20 cellular contexts compared by ENCODE assay signal in genomic region chr11:19493446-19493845, GRCh38.
A peak's percentile ranks its signal among the peaks of the same experiment; 100 is the strongest.
DNase-seq lines count a peak whose midpoint lies in the region; ATAC-seq, FAIRE-seq and TF ChIP-seq lines count a peak whose summit lies in the region.
"Had no signal": no experiment of that assay in that cellular context is flagged by ENCODE, and none has a peak within 500 bp of the region (broad histone marks: within the 10 kb centered on the region; RNA-seq: fewer than 3 reads in every experiment).

No MANE protein-coding gene starts in this region.

- no peak overlapping the region for H2BK120ac ChIP-seq in H1 (replicated peaks; ENCODE audit: low read depth, low read length)

- no peak overlapping the region for H3K56ac ChIP-seq in H1 (replicated peaks; ENCODE audit: insufficient read length, low read depth, low read length)

- no peak overlapping the region for H3K9ac ChIP-seq in Loucy (ENCODE audit: low read depth, low read length, poor library complexity, severe bottlenecking)
- no peak overlapping the region for H3K9ac ChIP-seq in H1 (replicated peaks in 1 of 4; ENCODE audit: extremely low read depth in 1 of 4, low read depth in 3 of 4, low read length in 3 of 4)

- H4K5ac ChIP-seq in H1 (ENCODE audit: insufficient read length, low read depth, low read length), result no peak overlapping the region

- H3K79me2 ChIP-seq in Loucy (ENCODE audit: insufficient read depth, low read length) (no peaks in the 10 kb centered on the region), H1 (ENCODE audit: control insufficient read depth in 1 of 2, insufficient read depth in 2 of 2, low read length in 2 of 2) (no peaks in the 10 kb centered on the region)

- H3K79me1 ChIP-seq in H1 (ENCODE audit: low read depth, low read length), result no peaks in the 10 kb centered on the region

- intact Hi-C loops in Calu3 (cut with micrococcal nuclease; ENCODE audit: unreplicated experiment) (no loop called here), psoas muscle (cut with DNase I) (no loop called here)

- H3K14ac ChIP-seq in H1 (ENCODE audit: insufficient read length), result no peak overlapping the region

- no peak overlapping the region for H3K4me3 ChIP-seq in Loucy (ENCODE audit: low read length, poor library complexity, severe bottlenecking)
- H3K4me3 ChIP-seq in H1 (ENCODE audit: extremely low read depth in 1 of 4, insufficient read depth in 2 of 4, low read depth in 3 of 4, low read length in 4 of 4), result no peak overlapping the region
- H3K4me3 ChIP-seq in psoas muscle, result no peak overlapping the region
- H3K4me3 ChIP-seq: cardiac muscle cell, gastroesophageal sphincter, prostate gland, testis had no signal

- H3K36me3 Mint-ChIP-seq in Calu3 (ENCODE audit: insufficient read depth, unreplicated experiment), result no peaks in the 10 kb centered on the region
- H3K36me3 Mint-ChIP-seq: activated CD8-positive, alpha-beta memory T cell treated with anti-CD3 and anti-CD28 coated beads, Interleukin-2, amount 10 ng/mL, durations not matched to agents 7 days and 5 days had no signal

- CTCF ChIA-PET in H1 (lab: Charles Lee; ENCODE audit: partially characterized antibody), result interaction anchor here (0.7 to 6.5 kb wide), 7 partner anchors 10 to 416 kb away, joined by 3 to 42 read pairs (median 4); no protein-coding TSS in a partner anchor
- CTCF ChIA-PET in Calu3 (lab: Charles Lee), result no interaction called here

- H4K20me1 ChIP-seq in Loucy (ENCODE audit: insufficient read depth, low read length, poor library complexity, severe bottlenecking) (no peaks in the 10 kb centered on the region), H1 (replicated peaks in 1 of 2; ENCODE audit: control insufficient read depth in 1 of 2, insufficient read depth in 2 of 2, low read length in 2 of 2) (no peaks in the 10 kb centered on the region)

- WGBS in H1 (ENCODE audit: extremely low coverage in 1 of 2, insufficient coverage in 1 of 2, insufficient read length in 1 of 2, insufficient replicate concordance in 2 of 2, low coverage in 1 of 2, low lambda C conversion rate in 2 of 2, missing lambda C conversion rate in 1 of 2), 2 experiments, result 80% methylated on average over 3 of the region's 3 CpGs; no CpG with 5 or more reads in 1 of the 2 experiments
- WGBS in psoas muscle, 3 donors, result 31 to 42% (median 38%) methylated on average over 3 of the region's 3 CpGs

- H3K18ac ChIP-seq in H1 (ENCODE audit: extremely low read depth, low read length), result no peak overlapping the region

- H2BK15ac ChIP-seq in H1 (ENCODE audit: low read length), result no peak overlapping the region

- POLR2A ChIA-PET in H1 (lab: Charles Lee; ENCODE audit: partially characterized antibody), result no interaction called here

- no peak overlapping the region for H3K23ac ChIP-seq in H1 (ENCODE audit: insufficient read length)

- peaks cover 76% of the 10 kb centered on the region for H3K27me3 Mint-ChIP-seq in Calu3 (ENCODE audit: unreplicated experiment)

- H3K27ac ChIP-seq in H1 (ENCODE audit: low read depth, low read length) (no peak overlapping the region), foreskin keratinocyte (no peak overlapping the region), psoas muscle (no peak overlapping the region)
- H3K27ac ChIP-seq: cardiac muscle cell, gastroesophageal sphincter, prostate gland, testis had no signal

- H3K23me2 ChIP-seq in H1 (ENCODE audit: low read depth, low read length), result no peaks in the 10 kb centered on the region

- H3K4me2 ChIP-seq in Loucy (ENCODE audit: low read depth, low read length, poor library complexity, severe bottlenecking), result peak overlapping the region; percentile 26
- H3K4me2 ChIP-seq in H1 (ENCODE audit: insufficient read depth in 1 of 2, low read depth in 2 of 2, low read length in 2 of 2), result no peak overlapping the region

- no peak overlapping the region for H2AFZ ChIP-seq in Loucy (ENCODE audit: low read length)
- no peak overlapping the region for H2AFZ ChIP-seq in H1 (ENCODE audit: low read length)

- no peak for ATAC-seq in foreskin keratinocyte
- ATAC-seq in psoas muscle, result no peak
- ATAC-seq: activated CD8-positive, alpha-beta memory T cell treated with anti-CD3 and anti-CD28 coated beads, Interleukin-2, amount 10 ng/mL, durations not matched to agents 7 days and 5 days; gastroesophageal sphincter had no signal

- H3K27me3 ChIP-seq in Loucy (ENCODE audit: insufficient read depth, low read length, poor library complexity, severe bottlenecking) (no peaks in the 10 kb centered on the region), H1 (replicated peaks in 1 of 4; ENCODE audit: control insufficient read depth in 3 of 4, extremely low read depth in 1 of 4, insufficient read depth in 3 of 4, low read length in 3 of 4) (no peaks in the 10 kb centered on the region; a peak in 1 of 7 replicates), foreskin keratinocyte (peaks cover 37% of the 10 kb centered on the region), psoas muscle (ENCODE audit: insufficient read depth in 3 of 3, low read length in 2 of 3) (no peaks in the 10 kb centered on the region)
- H3K27me3 ChIP-seq: cardiac muscle cell, gastroesophageal sphincter, testis had no signal

- no peak for TF ChIP-seq EP300 in H1 (IDR thresholded peaks at IDR 0.05; ENCODE audit: borderline replicate concordance in 1 of 2, low read depth in 2 of 2, low read length in 2 of 2)

- no peaks in the 10 kb centered on the region for H3K9me2 ChIP-seq in Loucy (replicated peaks; ENCODE audit: low read depth, low read length)

- FAIRE-seq in H1 (lab: Jason Lieb, UNC), result no peak
- FAIRE-seq: H54 had no signal

- no peak overlapping the region for H4K91ac ChIP-seq in H1 (replicated peaks; ENCODE audit: insufficient read length, low read length)

- no peak overlapping the region for H2BK5ac ChIP-seq in H1 (ENCODE audit: low read depth, low read length)

- H3K9me3 Mint-ChIP-seq in Calu3 (ENCODE audit: low read depth, unreplicated experiment), result no peaks in the 10 kb centered on the region

- TF ChIP-seq RAD21 in H1 (IDR thresholded peaks at IDR 0.05 in 1 of 2, conservative IDR thresholded peaks at IDR 0.05 in 1 of 2; ENCODE audit: low read depth in 2 of 2, low read length in 2 of 2), result peak; percentile 41 to 60

- H3K27ac Mint-ChIP-seq in Calu3 (ENCODE audit: unreplicated experiment), result no peak overlapping the region
- H3K27ac Mint-ChIP-seq: activated CD8-positive, alpha-beta memory T cell treated with anti-CD3 and anti-CD28 coated beads, Interleukin-2, amount 10 ng/mL, durations not matched to agents 7 days and 5 days; B cell had no signal

- H3K9me3 ChIP-seq in Loucy (ENCODE audit: insufficient read depth, low read depth, low read length) (peaks cover 4% of the 10 kb centered on the region; the same call in 1 of the 2 replicates), H1 (ENCODE audit: insufficient read depth in 2 of 2, low read depth in 1 of 2, low read length in 1 of 2) (no peaks in the 10 kb centered on the region), psoas muscle (no peaks in the 10 kb centered on the region)
- H3K9me3 ChIP-seq: gastroesophageal sphincter, prostate gland, testis had no signal

- H2AK5ac ChIP-seq in H1 (ENCODE audit: low read depth, low read length), result no peak overlapping the region

- no peaks in the 10 kb centered on the region for H3K4me1 Mint-ChIP-seq in Calu3 (ENCODE audit: low read depth, unreplicated experiment)
- H3K4me1 Mint-ChIP-seq: activated CD8-positive, alpha-beta memory T cell treated with anti-CD3 and anti-CD28 coated beads, Interleukin-2, amount 10 ng/mL, durations not matched to agents 7 days and 5 days; B cell had no signal

- no peak overlapping the region for H3K4ac ChIP-seq in H1 (replicated peaks; ENCODE audit: insufficient read length, low read depth, low read length)

- H3F3A ChIP-seq in Loucy (ENCODE audit: low read depth), result no peaks in the 10 kb centered on the region

- DNase-seq in DMS153 treated with DMSO at 0.1 percent for 48 hours (lab: John Stamatoyannopoulos, UW; ENCODE audit: unreplicated experiment), result peak; percentile 93
- peak; percentile 58 for DNase-seq in NCI-H345 treated with DMSO at 0.1 percent for 48 hours (lab: John Stamatoyannopoulos, UW; ENCODE audit: unreplicated experiment)
- DNase-seq in H1 (ENCODE audit: low read depth in 1 of 2, low spot score in 2 of 2), result no peak
- no peak for DNase-seq in foreskin keratinocyte
- DNase-seq in Calu3, result no peak
- no peak for DNase-seq in psoas muscle
- DNase-seq: activated CD4-positive, CD25-positive, alpha-beta regulatory T cell treated with anti-CD3 and anti-CD28 coated beads, Interleukin-2, amount 50 U/mL, for 72 hours; activated CD8-positive, alpha-beta memory T cell treated with anti-CD3 and anti-CD28 coated beads, Interleukin-2, amount 10 ng/mL, durations not matched to agents 7 days and 5 days; activated gamma-delta T cell; erythroblast; OCI-M1; SIG-M5; T-helper 9 cell; testis had no signal

- no peak for TF ChIP-seq CTCF in Loucy (conservative IDR thresholded peaks at IDR 0.05; ENCODE audit: low read length)
- TF ChIP-seq CTCF in H1 (IDR thresholded peaks at IDR 0.05; ENCODE audit: control extremely low read depth in 1 of 3, insufficient read depth in 1 of 3, low read depth in 1 of 3, low read length in 3 of 3), result peak; percentile 27 to 41 (median 27)
- TF ChIP-seq CTCF in foreskin keratinocyte (conservative IDR thresholded peaks at IDR 0.05), result no peak
- TF ChIP-seq CTCF in Calu3 (IDR thresholded peaks at IDR 0.05; ENCODE audit: unreplicated experiment), result no peak
- no peak for TF ChIP-seq CTCF in psoas muscle (IDR thresholded peaks at IDR 0.05)

- no peak overlapping the region for H4K8ac ChIP-seq in H1 (ENCODE audit: extremely low read depth, insufficient read depth, low read length)

- H3K4me1 ChIP-seq in Loucy (ENCODE audit: insufficient read depth, low read length, poor library complexity, severe bottlenecking), result peaks cover 8% of the 10 kb centered on the region
- H3K4me1 ChIP-seq in H1 (replicated peaks in 1 of 4; ENCODE audit: control insufficient read depth in 3 of 4, insufficient read depth in 4 of 4, low read length in 3 of 4), result no peaks in the 10 kb centered on the region
- no peaks in the 10 kb centered on the region for H3K4me1 ChIP-seq in foreskin keratinocyte
- H3K4me1 ChIP-seq in psoas muscle, result no peaks in the 10 kb centered on the region
- H3K4me1 ChIP-seq: gastroesophageal sphincter, prostate gland, testis had no signal

- no peak overlapping the region for H3K4me3 Mint-ChIP-seq in Calu3 (ENCODE audit: low read depth, unreplicated experiment)
- H3K4me3 Mint-ChIP-seq: activated CD8-positive, alpha-beta memory T cell treated with anti-CD3 and anti-CD28 coated beads, Interleukin-2, amount 10 ng/mL, durations not matched to agents 7 days and 5 days; B cell had no signal

- H2BK12ac ChIP-seq in H1 (ENCODE audit: low read depth, low read length), result no peak overlapping the region

- H2BK20ac ChIP-seq in H1 (ENCODE audit: low read length), result no peak overlapping the region

- BruUV-seq in Calu3 (replicated peaks; lab: Mats Ljungman, UMichigan), result no TSS peak

- no peaks in the 10 kb centered on the region for H3K36me3 ChIP-seq in Loucy (ENCODE audit: insufficient read depth, low read length)
- no peaks in the 10 kb centered on the region for H3K36me3 ChIP-seq in H1 (ENCODE audit: control insufficient read depth in 2 of 4, insufficient read depth in 4 of 4, low read length in 3 of 4)
- no peaks in the 10 kb centered on the region for H3K36me3 ChIP-seq in psoas muscle (ENCODE audit: insufficient read depth in 1 of 2, low read depth in 1 of 2)
- H3K36me3 ChIP-seq: cardiac muscle cell, gastroesophageal sphincter, prostate gland had no signal

- no peak for TF ChIP-seq POLR2A in H1 (IDR thresholded peaks at IDR 0.05; ENCODE audit: control extremely low read depth in 1 of 2, low read depth in 2 of 2, low read length in 2 of 2)

Comparison
In these comparisons a context has a peak if more than half of its experiments do, and no peak if none do; other contexts are left out.
1. DNase-seq: peak in DMS153 treated with DMSO at 0.1 percent for 48 hours (single experiment) and NCI-H345 treated with DMSO at 0.1 percent for 48 hours (single experiment); none in H1 (0 of 2), foreskin keratinocyte (0 of 2), Calu3 (single experiment) and psoas muscle (0 of 2).
2. CTCF ChIP-seq: peak in H1 (3 of 3); none in Loucy (single experiment), foreskin keratinocyte (single experiment), Calu3 (single experiment) and psoas muscle (single experiment).